34 cellular contexts compared by ENCODE assay signal in genomic region chr16:7085776-7086175, GRCh38.
"Had no signal": no experiment of that assay in that cellular context is flagged by ENCODE, and none has a peak within 500 bp of the region (broad histone marks: within the 10 kb centered on the region; RNA-seq: fewer than 3 reads in every experiment).

No MANE protein-coding gene starts in this region.

- H3K36me3 ChIP-seq: MG63 had no signal

- DNase-seq: Karpas-422, Kasumi-1, MG63, MM.1S, MV-4-11, NCI-H1048, NCI-H1092, NCI-H1092 treated with DMSO at 0.1 percent for 48 hours, NCI-H1105, NCI-H1105 treated with DMSO at 0.1 percent for 48 hours, NCI-H1417, NCI-H1417 treated with DMSO at 0.1 percent for 48 hours, NCI-H1436, NCI-H1436 treated with DMSO at 0.1 percent for 48 hours, NCI-H146, NCI-H1694, NCI-H1694 treated with DMSO at 0.1 percent for 48 hours, NCI-H187, NCI-H187 treated with DMSO at 0.1 percent for 48 hours, NCI-H1930, NCI-H2029, NCI-H2029 treated with DMSO at 0.1 percent for 48 hours, NCI-H2081, NCI-H2081 treated with DMSO at 0.1 percent for 48 hours, NCI-H2107, NCI-H2171, NCI-H2171 treated with DMSO at 0.1 percent for 48 hours, NCI-H2227 treated with DMSO at 0.1 percent for 48 hours, NCI-H226, NCI-H345, NCI-H446, NCI-H446 treated with DMSO at 0.1 percent for 48 hours, NCI-H510A, NCI-H510A treated with DMSO at 0.1 percent for 48 hours had no signal

- H3K4me3 ChIP-seq: MG63 had no signal
